Comparison of ENCODE assay signal across 8 cellular contexts in the genomic region with DNA sequence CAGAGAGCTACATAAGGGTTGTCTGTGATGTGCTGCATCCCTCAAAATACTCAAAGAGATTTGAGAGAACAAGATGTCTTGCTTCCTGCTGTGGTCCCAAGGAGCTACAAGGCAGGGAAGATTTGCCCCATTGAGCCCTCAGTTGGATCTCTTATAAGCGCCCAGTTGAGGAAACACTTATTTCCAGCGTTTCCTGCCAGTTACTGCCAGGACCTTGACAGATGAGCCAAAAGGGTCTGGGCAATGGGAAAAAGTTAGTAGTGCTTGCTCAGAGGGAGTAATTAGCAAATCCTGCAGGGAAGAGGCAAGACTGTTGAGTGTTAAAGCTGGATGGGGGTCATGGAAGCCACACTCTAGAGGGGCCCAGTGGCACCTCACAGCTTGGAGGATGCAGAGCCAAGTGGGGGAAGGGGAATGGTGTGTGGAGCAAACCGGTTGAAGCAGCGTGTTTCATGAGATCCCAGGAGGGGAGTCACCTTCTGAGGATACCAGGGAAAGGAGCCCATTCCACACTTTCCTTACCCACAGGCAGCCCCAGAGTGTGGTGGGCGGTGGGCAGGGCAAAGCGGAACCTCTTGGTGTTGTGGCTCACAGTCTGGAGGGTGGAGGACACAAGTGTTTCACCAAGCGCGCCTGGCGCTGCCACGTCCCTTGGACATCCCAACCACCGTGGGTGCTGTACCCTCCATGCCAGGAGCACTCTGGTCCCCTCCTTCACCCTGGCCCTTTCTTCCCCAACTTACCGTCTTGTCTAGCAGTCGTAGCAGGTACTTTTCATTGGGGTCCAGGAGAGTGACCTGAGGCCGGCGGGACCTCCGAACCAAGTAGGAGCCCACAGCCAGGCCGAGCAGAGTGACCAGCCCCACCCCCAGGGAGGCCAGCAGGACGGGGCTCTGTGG. TPM values are rescaled to one million over a fixed set of nuclear protein-coding genes. Genes with fewer than 3 reads are reported as not detected.
DNase-seq lines count a peak whose midpoint lies in the region; ATAC-seq and TF ChIP-seq lines count a peak whose summit lies in the region.

No MANE protein-coding gene starts in this region.

- intact Hi-C loops in prostate gland (cut with DNase I) = no loop called here

- H3K4me3 ChIP-seq in prostate gland = peak overlapping the region; percentile 84 to 85

- TF ChIP-seq CTCF in VCaP (conservative IDR thresholded peaks at IDR 0.05) = no peak
- no peak for TF ChIP-seq CTCF in foreskin keratinocyte (conservative IDR thresholded peaks at IDR 0.05)
- TF ChIP-seq CTCF in prostate gland (IDR thresholded peaks at IDR 0.05) = no peak

- no peaks in the 10 kb centered on the region for H3K9me3 ChIP-seq in prostate gland

- H3K4me1 ChIP-seq in foreskin keratinocyte (peaks cover 18% of the 10 kb centered on the region), prostate gland (replicated peaks) (no peaks in the 10 kb centered on the region)

- peak overlapping the region; percentile 66 for H3K27ac ChIP-seq in VCaP
- peak overlapping the region; percentile 90 for H3K27ac ChIP-seq in foreskin keratinocyte
- H3K27ac ChIP-seq in prostate gland = peak overlapping the region; percentile 87 to 93

- no peak for TF ChIP-seq POLR2A in prostate gland (IDR thresholded peaks at IDR 0.05)

- no peaks in the 10 kb centered on the region for H3K36me3 ChIP-seq in prostate gland

- peak; percentile 15 for ATAC-seq in GM21737 (IDR thresholded peaks at IDR 0.05; ENCODE audit: unreplicated experiment)
- no peak for ATAC-seq in foreskin keratinocyte
- ATAC-seq in GM21423 (IDR thresholded peaks at IDR 0.05; ENCODE audit: unreplicated experiment) = no peak
- no peak for ATAC-seq in GM19328 (IDR thresholded peaks at IDR 0.05; ENCODE audit: unreplicated experiment)

- WGBS in prostate gland = 36% methylated on average over 18 of the region's 18 CpGs

- no peaks in the 10 kb centered on the region for H3K27me3 ChIP-seq in foreskin keratinocyte
- no peaks in the 10 kb centered on the region for H3K27me3 ChIP-seq in prostate gland (replicated peaks; ENCODE audit: insufficient read depth)

- DNase-seq in foreskin keratinocyte = peak in 1 of 2 donors; percentile 19
- peak; percentile 21 for DNase-seq in prostate gland (ENCODE audit: low spot score)
- DNase-seq in superior temporal gyrus (ENCODE audit: extremely low spot score) = no peak
- DNase-seq in SKM-1 treated with dmso at 0.1 percent for 144 hours (lab: John Stamatoyannopoulos, UW; ENCODE audit: unreplicated experiment) = no peak

RNA-seq across cellular contexts. Expression of gene CYB5R1, which starts 0.8 kb away (rescaled TPM):
- total RNA-seq in foreskin keratinocyte (75.7 and 76.8 TPM in 2 replicates), prostate gland (100 to 1,000 TPM in 1 of 2 donors, 10 to 100 TPM in 1; 59.7 to 223 TPM)
- 70.9 and 74.5 TPM in 2 replicates for polyA plus RNA-seq in foreskin keratinocyte

RNA-seq across cellular contexts. Expression of gene ADIPOR1, which starts 8.1 kb away (rescaled TPM):
- total RNA-seq in foreskin keratinocyte (125 and 127 TPM in 2 replicates), prostate gland (100 to 1,000 TPM in 1 of 2 donors, 10 to 100 TPM in 1; 86.0 to 148 TPM)
- polyA plus RNA-seq in foreskin keratinocyte = 85.2 and 100.0 TPM in 2 replicates

RNA-seq across cellular contexts. Expression of gene KLHL12, which starts 39.2 kb away (rescaled TPM):
- total RNA-seq in foreskin keratinocyte (24.8 and 25.7 TPM in 2 replicates), prostate gland (10 to 100 TPM; 33.9 to 56.6 TPM)
- polyA plus RNA-seq in foreskin keratinocyte = 13.9 TPM in 2 replicates

RNA-seq across cellular contexts. Expression of gene TMEM183A, which starts 40.9 kb away (rescaled TPM):
- 66.7 and 67.8 TPM in 2 replicates for total RNA-seq in foreskin keratinocyte
- polyA plus RNA-seq in foreskin keratinocyte = 40.3 and 48.3 TPM in 2 replicates
- total RNA-seq in prostate gland = 10 to 100 TPM; 80.2 to 88.2 TPM
